In the genomic region with DNA sequence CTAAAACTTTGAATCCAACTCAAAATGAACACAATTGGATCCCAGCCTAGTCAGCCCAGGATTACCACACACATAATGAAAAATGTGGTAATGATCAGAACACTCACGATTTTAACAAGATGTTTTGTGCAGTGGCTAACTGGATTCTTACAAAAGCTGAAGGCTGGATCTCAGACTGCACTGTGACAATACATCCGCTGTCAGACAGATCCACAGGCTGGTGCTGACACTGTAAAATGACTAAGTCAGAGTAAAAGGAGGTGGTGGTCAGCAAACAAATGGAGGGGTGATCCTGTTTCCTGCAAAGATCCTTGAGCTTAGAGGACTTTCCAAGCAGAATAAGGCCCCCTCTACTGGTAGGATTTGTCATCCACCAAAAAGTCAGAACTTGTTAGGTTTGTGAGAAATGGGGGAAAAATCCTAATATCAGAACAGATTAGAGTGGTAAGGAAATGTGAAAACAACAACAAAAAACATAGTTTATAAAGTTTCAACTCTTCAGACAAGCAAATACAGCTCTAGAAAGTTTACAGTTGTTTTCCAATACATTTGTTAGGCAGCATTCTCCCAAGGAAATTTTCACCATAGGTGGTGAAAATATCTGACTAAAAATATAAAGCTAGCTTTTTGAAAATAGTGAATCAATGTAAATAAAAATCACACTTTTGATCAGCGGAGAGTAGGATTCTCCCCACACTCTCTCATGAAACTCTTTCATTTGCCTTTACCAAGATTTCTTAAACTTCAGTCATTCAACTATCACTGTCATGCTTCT, we compare ENCODE assay signal across 8 cellular contexts.
DNase-seq lines count a peak whose midpoint lies in the region; ATAC-seq and TF ChIP-seq lines count a peak whose summit lies in the region.

No MANE protein-coding gene starts in this region.

- no peak overlapping the region for H3K9ac ChIP-seq in DND-41 (ENCODE audit: low read depth, low read length)
- no peak overlapping the region for H3K9ac ChIP-seq in parathyroid adenoma

- H2AFZ ChIP-seq in DND-41 (ENCODE audit: low read depth, low read length) (peak overlapping the region; percentile 31; the same call in 1 of the 2 replicates), parathyroid adenoma (no peak overlapping the region)

- no peak overlapping the region for H3K4me3 ChIP-seq in DND-41 (ENCODE audit: low read depth in 1 of 2, low read length in 2 of 2)
- H3K4me3 ChIP-seq in SJCRH30, result no peak overlapping the region
- no peak overlapping the region for H3K4me3 ChIP-seq in parathyroid adenoma (ENCODE audit: low read depth, low read length)

- TF ChIP-seq CTCF in DND-41 (IDR thresholded peaks at IDR 0.05; ENCODE audit: borderline replicate concordance, extremely low read depth, low read length, poor library complexity, severe bottlenecking) (peak; percentile 78), parathyroid adenoma (IDR thresholded peaks at IDR 0.05) (peak; percentile 55)

- H3K36me3 ChIP-seq in DND-41 (ENCODE audit: insufficient read depth, low read length) (no peaks in the 10 kb centered on the region), SJCRH30 (no peaks in the 10 kb centered on the region), parathyroid adenoma (ENCODE audit: control insufficient read depth, insufficient read depth, low read length) (no peaks in the 10 kb centered on the region)

- H3K9me3 ChIP-seq in DND-41 (ENCODE audit: insufficient read depth, low read length, severe bottlenecking) (no peaks in the 10 kb centered on the region), SJCRH30 (replicated peaks) (no peaks in the 10 kb centered on the region), parathyroid adenoma (ENCODE audit: control insufficient read depth, low read length) (no peaks in the 10 kb centered on the region)

- DNase-seq in DND-41 (peak; percentile 12), HT1080 (ENCODE audit: low read depth) (peak; percentile 73), SJCRH30 (peak; percentile 47 to 77), fibroblast of the conjunctiva (ENCODE audit: low read depth) (peak; percentile 65), middle frontal gyrus (ENCODE audit: extremely low spot score, low spot score) (no peak)

- H3K27me3 ChIP-seq in DND-41 (ENCODE audit: insufficient read depth, low read length, poor library complexity) (no peaks in the 10 kb centered on the region), SJCRH30 (no peaks in the 10 kb centered on the region), parathyroid adenoma (ENCODE audit: control insufficient read depth, insufficient read depth, low read length) (no peaks in the 10 kb centered on the region)

- H3K4me1 ChIP-seq in DND-41 (ENCODE audit: insufficient read depth, low read length) (0 out of 2 replicates have a peak, but pooled peaks cover 3% of the 10 kb centered on the region), SJCRH30 (peaks cover 11% of the 10 kb centered on the region), parathyroid adenoma (no peaks in the 10 kb centered on the region)

- no peak overlapping the region for H3K27ac ChIP-seq in DND-41 (ENCODE audit: low read length)
- no peak overlapping the region for H3K27ac ChIP-seq in SJCRH30
- H3K27ac ChIP-seq in parathyroid adenoma, result no peak overlapping the region

- H4K20me1 ChIP-seq in DND-41 (ENCODE audit: insufficient read depth, low read length), result no peaks in the 10 kb centered on the region

- H3K4me2 ChIP-seq in DND-41 (ENCODE audit: insufficient read depth, low read length) (no peak overlapping the region), parathyroid adenoma (ENCODE audit: low read length) (no peak overlapping the region)

- peak; percentile 68 for ATAC-seq in DND-41 (ENCODE audit: insufficient read depth, low read depth)
- ATAC-seq in GM18907 (IDR thresholded peaks at IDR 0.05; ENCODE audit: unreplicated experiment), result no peak
- ATAC-seq in esophagus mucosa, result no peak

- H3K79me2 ChIP-seq in DND-41 (ENCODE audit: insufficient read depth, low read length), result no peaks in the 10 kb centered on the region
- H3K79me2 ChIP-seq in parathyroid adenoma, result no peaks in the 10 kb centered on the region
